In genomic region chr1:29349871-29350491, GRCh38 we compare ENCODE assay signal across 18 cellular contexts.
A peak's percentile ranks its signal among the peaks of the same experiment; 100 is the strongest.
DNase-seq lines count a peak whose midpoint lies in the region; ATAC-seq, FAIRE-seq and TF ChIP-seq lines count a peak whose summit lies in the region.
"Had no signal": no experiment of that assay in that cellular context is flagged by ENCODE, and none has a peak within 500 bp of the region (broad histone marks: within the 10 kb centered on the region; RNA-seq: fewer than 3 reads in every experiment).

No MANE protein-coding gene starts in this region.

- BruUV-seq in IMR-90 (replicated peaks; lab: Mats Ljungman, UMichigan) (no TSS peak), OCI-LY7 (replicated peaks; lab: Mats Ljungman, UMichigan) (no TSS peak)

- CTCF ChIA-PET in IMR-90 (lab: Yijun Ruan, JAX) (no interaction called here), H1 (lab: Charles Lee; ENCODE audit: partially characterized antibody) (interaction anchor here (1.0 to 5.1 kb wide), 4 partner anchors 7 to 27 kb away, joined by 3 to 63 read pairs (median 8); no protein-coding TSS in a partner anchor), OCI-LY7 (lab: Charles Lee; ENCODE audit: unreplicated experiment) (no interaction called here)

- no peak overlapping the region for H3K18ac ChIP-seq in IMR-90 (ENCODE audit: low read depth, low read length)
- H3K18ac ChIP-seq in H1 (ENCODE audit: extremely low read depth, low read length), result no peak overlapping the region

- H3K36me3 ChIP-seq in IMR-90 (ENCODE audit: control insufficient read depth, insufficient read depth, low read length) (no peaks in the 10 kb centered on the region), H1 (ENCODE audit: control insufficient read depth in 2 of 4, insufficient read depth in 4 of 4, low read length in 3 of 4) (no peaks in the 10 kb centered on the region), smooth muscle cell (ENCODE audit: low read depth) (no peaks in the 10 kb centered on the region), OCI-LY7 (ENCODE audit: insufficient read depth, low read length) (no peaks in the 10 kb centered on the region)
- H3K36me3 ChIP-seq: BE2C, HAP-1 had no signal

- H4K20me1 ChIP-seq in IMR-90 (ENCODE audit: insufficient read depth, low read length) (no peaks in the 10 kb centered on the region), H1 (replicated peaks in 1 of 2; ENCODE audit: control insufficient read depth in 1 of 2, insufficient read depth in 2 of 2, low read length in 2 of 2) (no peaks in the 10 kb centered on the region), smooth muscle cell (ENCODE audit: low read depth) (no peaks in the 10 kb centered on the region), OCI-LY7 (ENCODE audit: insufficient read depth, low read length) (no peaks in the 10 kb centered on the region)

- POLR2A ChIA-PET in IMR-90 (lab: Charles Lee; ENCODE audit: unreplicated experiment) (no interaction called here), H1 (lab: Charles Lee; ENCODE audit: partially characterized antibody) (no interaction called here), OCI-LY7 (lab: Charles Lee) (no interaction called here)

- H2AFZ ChIP-seq in IMR-90 (replicated peaks; ENCODE audit: low read length, poor library complexity) (no peak overlapping the region), H1 (ENCODE audit: low read length) (peak overlapping the region; percentile 8; the same call in 1 of the 2 replicates), smooth muscle cell (ENCODE audit: low read depth) (no peak overlapping the region), OCI-LY7 (ENCODE audit: low read length) (no peak overlapping the region)

- no peak overlapping the region for H2BK15ac ChIP-seq in IMR-90 (ENCODE audit: low read depth, low read length)
- no peak overlapping the region for H2BK15ac ChIP-seq in H1 (ENCODE audit: low read length)

- no peaks in the 10 kb centered on the region for H3K23me2 ChIP-seq in H1 (ENCODE audit: low read depth, low read length)

- H3K79me2 ChIP-seq in H1 (ENCODE audit: control insufficient read depth in 1 of 2, insufficient read depth in 2 of 2, low read length in 2 of 2), result no peaks in the 10 kb centered on the region
- H3K79me2 ChIP-seq in smooth muscle cell (ENCODE audit: low read depth), result no peaks in the 10 kb centered on the region
- H3K79me2 ChIP-seq in OCI-LY7 (ENCODE audit: insufficient read depth, low read depth, low read length), result no peaks in the 10 kb centered on the region

- H2AK9ac ChIP-seq in IMR-90 (replicated peaks; ENCODE audit: low read depth, low read length, poor library complexity), result no peak overlapping the region

- no peak for TF ChIP-seq CTCF in IMR-90 (conservative IDR thresholded peaks at IDR 0.05; ENCODE audit: low read depth, low read length)
- no peak for TF ChIP-seq CTCF in H1 (IDR thresholded peaks at IDR 0.05; ENCODE audit: control extremely low read depth in 1 of 3, insufficient read depth in 1 of 3, low read depth in 1 of 3, low read length in 3 of 3)
- TF ChIP-seq CTCF in smooth muscle cell (IDR thresholded peaks at IDR 0.05; ENCODE audit: borderline replicate concordance, insufficient read depth, poor library complexity, severe bottlenecking), result no peak
- TF ChIP-seq CTCF in OCI-LY7 (conservative IDR thresholded peaks at IDR 0.05; ENCODE audit: low read length), result no peak

- H3K23ac ChIP-seq in IMR-90 (ENCODE audit: low read depth, low read length), result no peak overlapping the region
- no peak overlapping the region for H3K23ac ChIP-seq in H1 (ENCODE audit: insufficient read length)

- H2BK12ac ChIP-seq in H1 (ENCODE audit: low read depth, low read length), result no peak overlapping the region

- TF ChIP-seq RAD21 in IMR-90 (IDR thresholded peaks at IDR 0.05; ENCODE audit: low read length) (no peak), H1 (IDR thresholded peaks at IDR 0.05 in 1 of 2, conservative IDR thresholded peaks at IDR 0.05 in 1 of 2; ENCODE audit: low read depth in 2 of 2, low read length in 2 of 2) (no peak)

- H3K4me1 ChIP-seq in IMR-90 (ENCODE audit: control insufficient read depth, insufficient read depth, low read length) (no peaks in the 10 kb centered on the region), H1 (replicated peaks in 1 of 4; ENCODE audit: control insufficient read depth in 3 of 4, insufficient read depth in 4 of 4, low read length in 3 of 4) (no peaks in the 10 kb centered on the region), smooth muscle cell (ENCODE audit: low read depth) (no peaks in the 10 kb centered on the region), OCI-LY7 (ENCODE audit: insufficient read depth, low read length, poor library complexity, severe bottlenecking) (no peaks in the 10 kb centered on the region)
- H3K4me1 ChIP-seq: BE2C, HAP-1 had no signal

- H3K27ac ChIP-seq in IMR-90 (ENCODE audit: insufficient read depth, low read length) (no peak overlapping the region), H1 (ENCODE audit: low read depth, low read length) (no peak overlapping the region), smooth muscle cell (ENCODE audit: low read depth) (no peak overlapping the region), OCI-LY7 (ENCODE audit: low read depth, low read length, poor library complexity, severe bottlenecking) (no peak overlapping the region)
- H3K27ac ChIP-seq: HL-60 had no signal

- dilution Hi-C loops in IMR-90 (cut with HindIII; ENCODE audit: low sequenced_read_pairs, unreplicated experiment), result no loop called here

- H3K9ac ChIP-seq in IMR-90 (ENCODE audit: low read depth, low read length) (no peak overlapping the region), H1 (replicated peaks in 1 of 4; ENCODE audit: extremely low read depth in 1 of 4, low read depth in 3 of 4, low read length in 3 of 4) (no peak overlapping the region), smooth muscle cell (ENCODE audit: low read depth) (no peak overlapping the region)

- H3K4me3 ChIP-seq in IMR-90 (ENCODE audit: insufficient read depth, low read depth, low read length), result no peak overlapping the region
- H3K4me3 ChIP-seq in H1 (ENCODE audit: extremely low read depth in 1 of 4, insufficient read depth in 2 of 4, low read depth in 3 of 4, low read length in 4 of 4), result no peak overlapping the region
- H3K4me3 ChIP-seq in smooth muscle cell, result no peak overlapping the region
- no peak overlapping the region for H3K4me3 ChIP-seq in OCI-LY7 (ENCODE audit: low read depth, low read length, poor library complexity, severe bottlenecking)
- H3K4me3 ChIP-seq: HAP-1 had no signal

- no peak overlapping the region for H3K14ac ChIP-seq in IMR-90 (replicated peaks; ENCODE audit: low read depth, low read length)
- H3K14ac ChIP-seq in H1 (ENCODE audit: insufficient read length), result no peak overlapping the region

- no peak overlapping the region for H4K8ac ChIP-seq in IMR-90 (ENCODE audit: low read depth in 2 of 2, low read length in 2 of 2)
- peak overlapping the region; percentile 15; the same call in 1 of the 2 replicates for H4K8ac ChIP-seq in H1 (ENCODE audit: extremely low read depth, insufficient read depth, low read length)

- FAIRE-seq in H1 (lab: Jason Lieb, UNC), result no peak

- H2AK5ac ChIP-seq in IMR-90 (ENCODE audit: low read depth, low read length) (no peak overlapping the region), H1 (ENCODE audit: low read depth, low read length) (no peak overlapping the region)

- no peak overlapping the region for H3K4ac ChIP-seq in IMR-90 (ENCODE audit: low read depth, low read length)
- H3K4ac ChIP-seq in H1 (replicated peaks; ENCODE audit: insufficient read length, low read depth, low read length), result no peak overlapping the region

- DNase-seq in COLO829 (ENCODE audit: low spot score) (peak; percentile 61), IMR-90 (no peak), RPMI8226 (peak; percentile 80), H1 (ENCODE audit: low read depth in 1 of 2, low spot score in 2 of 2) (no peak), smooth muscle cell (lab: John Stamatoyannopoulos, UW; ENCODE audit: unreplicated experiment) (no peak), left cardiac atrium (no peak), OCI-LY7 (ENCODE audit: low spot score) (no peak)
- DNase-seq: ACHN; BE2C; CD8-positive, alpha-beta T cell; MV-4-11; NCI-H2107; NCI-H226; SHP77; T-helper 17 cell had no signal

- no peaks in the 10 kb centered on the region for H3K9me2 ChIP-seq in OCI-LY7 (ENCODE audit: insufficient read depth, low read length)

- H3K9me3 ChIP-seq in IMR-90 (ENCODE audit: control insufficient read depth, insufficient read depth, low read length) (no peaks in the 10 kb centered on the region), H1 (ENCODE audit: insufficient read depth in 2 of 2, low read depth in 1 of 2, low read length in 1 of 2) (no peaks in the 10 kb centered on the region), smooth muscle cell (replicated peaks; ENCODE audit: low read depth) (no peaks in the 10 kb centered on the region), OCI-LY7 (ENCODE audit: low read length) (no peaks in the 10 kb centered on the region)
- H3K9me3 ChIP-seq: BE2C had no signal

- H3K56ac ChIP-seq in IMR-90 (ENCODE audit: extremely low read depth, insufficient read depth, low read length) (no peak overlapping the region), H1 (replicated peaks; ENCODE audit: insufficient read length, low read depth, low read length) (no peak overlapping the region)

- intact Hi-C loops in IMR-90 (cut with micrococcal nuclease) (no loop called here), left cardiac atrium (cut with DNase I) (no loop called here), OCI-LY7 (cut with micrococcal nuclease; ENCODE audit: unreplicated experiment) (no loop called here)

- TF ChIP-seq POLR2A in IMR-90 (IDR thresholded peaks at IDR 0.05; ENCODE audit: low read depth, low read length) (no peak), H1 (IDR thresholded peaks at IDR 0.05; ENCODE audit: control extremely low read depth in 1 of 2, low read depth in 2 of 2, low read length in 2 of 2) (no peak)

- H3F3A ChIP-seq in smooth muscle cell (ENCODE audit: low read depth), result no peaks in the 10 kb centered on the region

- in situ Hi-C loops in IMR-90 (cut with MboI; ENCODE audit: low sequenced_read_pairs), result no loop called here

- H3K4me2 ChIP-seq in IMR-90 (ENCODE audit: low read depth, low read length), result no peak overlapping the region
- H3K4me2 ChIP-seq in H1 (ENCODE audit: insufficient read depth in 1 of 2, low read depth in 2 of 2, low read length in 2 of 2), result no peak overlapping the region
- H3K4me2 ChIP-seq in smooth muscle cell, result no peak overlapping the region
- H3K4me2 ChIP-seq in OCI-LY7 (ENCODE audit: low read length), result no peak overlapping the region

- H2BK5ac ChIP-seq in IMR-90 (ENCODE audit: low read depth, low read length, poor library complexity, severe bottlenecking), result no peak overlapping the region
- H2BK5ac ChIP-seq in H1 (ENCODE audit: low read depth, low read length), result no peak overlapping the region

- H2BK120ac ChIP-seq in IMR-90 (ENCODE audit: low read depth, low read length) (no peak overlapping the region), H1 (replicated peaks; ENCODE audit: low read depth, low read length) (no peak overlapping the region)

- H4K91ac ChIP-seq in IMR-90 (ENCODE audit: insufficient read depth, low read depth, low read length) (no peak overlapping the region), H1 (replicated peaks; ENCODE audit: insufficient read length, low read length) (no peak overlapping the region)

- H4K5ac ChIP-seq in IMR-90 (ENCODE audit: low read depth, low read length) (no peak overlapping the region), H1 (ENCODE audit: insufficient read length, low read depth, low read length) (no peak overlapping the region)

- 55% methylated on average over 9 of the region's 23 CpGs; no CpG with 5 or more reads in 1 of the 2 experiments for WGBS in IMR-90 (ENCODE audit: extremely low coverage in 2 of 2, insufficient read length in 1 of 2), 2 experiments
- 90% methylated on average over 23 of the region's 23 CpGs; no CpG with 5 or more reads in 1 of the 2 experiments for WGBS in H1 (ENCODE audit: extremely low coverage in 1 of 2, insufficient coverage in 1 of 2, insufficient read length in 1 of 2, insufficient replicate concordance in 2 of 2, low coverage in 1 of 2, low lambda C conversion rate in 2 of 2, missing lambda C conversion rate in 1 of 2), 2 experiments
- 89% methylated on average over 23 of the region's 23 CpGs for WGBS in smooth muscle cell (ENCODE audit: low lambda C conversion rate)

- no peak for ATAC-seq in IMR-90 (ENCODE audit: low read depth)
- no peak for ATAC-seq in HG02798 (IDR thresholded peaks at IDR 0.05; ENCODE audit: poor library complexity, unreplicated experiment)
- no peak for ATAC-seq in left cardiac atrium
- ATAC-seq: CD8-positive, alpha-beta T cell; T-helper 17 cell had no signal

- H2BK20ac ChIP-seq in IMR-90 (ENCODE audit: low read depth, low read length), result no peak overlapping the region
- no peak overlapping the region for H2BK20ac ChIP-seq in H1 (ENCODE audit: low read length)

- peaks cover 10% of the 10 kb centered on the region for H3K27me3 ChIP-seq in IMR-90 (ENCODE audit: control insufficient read depth, insufficient read depth, low read length)
- H3K27me3 ChIP-seq in H1 (replicated peaks in 1 of 4; ENCODE audit: control insufficient read depth in 3 of 4, extremely low read depth in 1 of 4, insufficient read depth in 3 of 4, low read length in 3 of 4), result no peaks in the 10 kb centered on the region; a peak in 1 of 7 replicates
- H3K27me3 ChIP-seq in smooth muscle cell (ENCODE audit: low read depth), result peaks cover 30% of the 10 kb centered on the region
- H3K27me3 ChIP-seq: BE2C had no signal

- no peak for TF ChIP-seq EP300 in H1 (IDR thresholded peaks at IDR 0.05; ENCODE audit: borderline replicate concordance in 1 of 2, low read depth in 2 of 2, low read length in 2 of 2)

- no peaks in the 10 kb centered on the region for H3K79me1 ChIP-seq in IMR-90 (ENCODE audit: low read depth in 1 of 2, low read length in 2 of 2)
- no peaks in the 10 kb centered on the region for H3K79me1 ChIP-seq in H1 (ENCODE audit: low read depth, low read length)

- H3K9me1 ChIP-seq in IMR-90 (ENCODE audit: insufficient read depth, low read length), result no peaks in the 10 kb centered on the region

Comparison
In these comparisons a context has a peak if more than half of its experiments do, and no peak if none do; other contexts are left out.
1. DNase-seq: peak in COLO829 (single experiment) and RPMI8226 (single experiment); none in IMR-90 (single experiment), H1 (0 of 2), smooth muscle cell (single experiment), left cardiac atrium (single experiment) and OCI-LY7 (single experiment).